ENCODE assay signal across 9 cellular contexts in genomic region chr2:9205481-9205880, GRCh38. TPM values are rescaled to one million over a fixed set of nuclear protein-coding genes. Genes with fewer than 3 reads are reported as not detected.
DNase-seq lines count a peak whose midpoint lies in the region; TF ChIP-seq lines count a peak whose summit lies in the region.
"Had no signal": no experiment of that assay in that cellular context is flagged by ENCODE, and none has a peak within 500 bp of the region (broad histone marks: within the 10 kb centered on the region; RNA-seq: fewer than 3 reads in every experiment).

No MANE protein-coding gene starts in this region.

- H3K27me3 ChIP-seq in BLaER1 treated with 17β-estradiol and CSF1 and Interleukin-3, amounts not matched to agents 10 nM and 100 nM = no peaks in the 10 kb centered on the region
- no peaks in the 10 kb centered on the region for H3K27me3 ChIP-seq in MG63
- no peaks in the 10 kb centered on the region for H3K27me3 ChIP-seq in neural cell (ENCODE audit: insufficient read depth, low read depth, low read length)

- no peaks in the 10 kb centered on the region for H3F3A ChIP-seq in neural cell (ENCODE audit: insufficient read depth, low read length, poor library complexity, severe bottlenecking)

- H4K20me1 ChIP-seq in BLaER1 treated with 17β-estradiol and CSF1 and Interleukin-3, amounts not matched to agents 10 nM and 100 nM = peaks cover 0 to 31% (median 20%) of the 10 kb centered on the region in 11 experiments; a peak in 17 of 22 replicates
- no peaks in the 10 kb centered on the region for H4K20me1 ChIP-seq in neural cell (ENCODE audit: insufficient read depth)

- H3K4me3 Mint-ChIP-seq in chondrocyte (ENCODE audit: unreplicated experiment) = peak overlapping the region; percentile 69

- peaks cover 29% of the 10 kb centered on the region for H3K79me2 ChIP-seq in neural cell (replicated peaks; ENCODE audit: insufficient read depth, low read length)

- H3K27ac ChIP-seq in BLaER1 treated with 17β-estradiol and CSF1 and Interleukin-3, amounts not matched to agents 10 nM and 100 nM = peak overlapping the region in 10 of 11 experiments; percentile 75 to 91 (median 89); a peak in 20 of 22 replicates
- peak overlapping the region; percentile 69 for H3K27ac ChIP-seq in neural cell (ENCODE audit: low read length)
- H3K27ac ChIP-seq: cardiac muscle cell had no signal

- H3K9me3 ChIP-seq in BLaER1 treated with 17β-estradiol and CSF1 and Interleukin-3, amounts not matched to agents 10 nM and 100 nM (replicated peaks in 1 of 11) = no peaks in the 10 kb centered on the region
- H3K9me3 ChIP-seq in MG63 = no peaks in the 10 kb centered on the region
- H3K9me3 ChIP-seq in neural cell (ENCODE audit: low read length) = no peaks in the 10 kb centered on the region

- H3K9me2 ChIP-seq in neural cell (ENCODE audit: insufficient read depth, low read length) = no peaks in the 10 kb centered on the region

- no peaks in the 10 kb centered on the region for H3K9me3 Mint-ChIP-seq in chondrocyte (ENCODE audit: low read depth)

- peak overlapping the region; percentile 93 for H3K27ac Mint-ChIP-seq in chondrocyte (ENCODE audit: unreplicated experiment)

- no peak for TF ChIP-seq RAD21 in neural cell (conservative IDR thresholded peaks at IDR 0.05)

- H3K4me3 ChIP-seq in BLaER1 treated with 17β-estradiol and CSF1 and Interleukin-3, amounts not matched to agents 10 nM and 100 nM = peak overlapping the region; percentile 85 to 99 (median 94)
- H3K4me3 ChIP-seq in MG63 (peak overlapping the region; percentile 52), neural cell (ENCODE audit: low read length) (peak overlapping the region; percentile 83)

- peak overlapping the region; percentile 80 to 96 (median 92) for H3K9ac ChIP-seq in BLaER1 treated with 17β-estradiol and CSF1 and Interleukin-3, amounts not matched to agents 10 nM and 100 nM
- H3K9ac ChIP-seq in neural cell (ENCODE audit: low read length) = peak overlapping the region; percentile 75

- H3K36me3 Mint-ChIP-seq in chondrocyte (ENCODE audit: low read depth) = peaks cover 2% of the 10 kb centered on the region

- no peak for TF ChIP-seq EP300 in neural cell (conservative IDR thresholded peaks at IDR 0.05; ENCODE audit: poor library complexity, severe bottlenecking)

- peaks cover 36 to 44% (median 42%) of the 10 kb centered on the region in 10 experiments for H3K4me1 ChIP-seq in BLaER1 treated with 17β-estradiol and CSF1 and Interleukin-3, amounts not matched to agents 10 nM and 100 nM

- H3K4me2 ChIP-seq in BLaER1 treated with 17β-estradiol and CSF1 and Interleukin-3, amounts not matched to agents 10 nM and 100 nM = peak overlapping the region; percentile 79 to 97 (median 90)
- peak overlapping the region; percentile 54 for H3K4me2 ChIP-seq in neural cell (ENCODE audit: low read length)

- DNase-seq in MG63 (no peak), chondrocyte (ENCODE audit: low spot score) (no peak), NCI-H1105 treated with DMSO at 0.1 percent for 48 hours (lab: John Stamatoyannopoulos, UW) (no peak), NCI-H82 treated with DMSO at 0.1 percent for 48 hours (lab: John Stamatoyannopoulos, UW; ENCODE audit: unreplicated experiment) (no peak), NCI-H1436 treated with DMSO at 0.1 percent for 48 hours (lab: John Stamatoyannopoulos, UW) (no peak)
- no peak for DNase-seq in stimulated activated CD4-positive, alpha-beta T cell treated with anti-CD3 and anti-CD28 coated beads, Interleukin-2, amount 100 ng/mL, for 24 hours

- TF ChIP-seq CTCF in chondrocyte (IDR thresholded peaks at IDR 0.05) (no peak), neural cell (IDR thresholded peaks at IDR 0.05; ENCODE audit: poor library complexity, severe bottlenecking) (no peak)

- peaks cover 55% of the 10 kb centered on the region for H3K4me1 Mint-ChIP-seq in chondrocyte (ENCODE audit: low read depth)

- no peaks in the 10 kb centered on the region for H3K36me3 ChIP-seq in BLaER1 treated with 17β-estradiol and CSF1 and Interleukin-3, amounts not matched to agents 10 nM and 100 nM
- H3K36me3 ChIP-seq in MG63 = peaks cover 11% of the 10 kb centered on the region
- H3K36me3 ChIP-seq in neural cell (ENCODE audit: insufficient read depth, low read length) = no peaks in the 10 kb centered on the region
- H3K36me3 ChIP-seq: cardiac muscle cell had no signal

- H2AFZ ChIP-seq in neural cell (ENCODE audit: low read depth, low read length) = peak overlapping the region; percentile 19

- no peaks in the 10 kb centered on the region for H3K27me3 Mint-ChIP-seq in chondrocyte (ENCODE audit: low read depth)

TF ChIP-seq in neural cell, 6 proteins besides CTCF, POLR2A, EP300 and RAD21:
- TF ChIP-seq MXI1 (conservative IDR thresholded peaks at IDR 0.05; ENCODE audit: poor library complexity, severe bottlenecking) = no peak
- TF ChIP-seq EZH2 (IDR thresholded peaks at IDR 0.05; ENCODE audit: borderline replicate concordance, insufficient read depth, low read length, poor library complexity, severe bottlenecking) = no peak
- TF ChIP-seq REST (IDR thresholded peaks at IDR 0.05; ENCODE audit: borderline replicate concordance) = no peak
- no peak for TF ChIP-seq SMC3 (conservative IDR thresholded peaks at IDR 0.05; ENCODE audit: poor library complexity)
- no peak for TF ChIP-seq TAF1 (IDR thresholded peaks at IDR 0.05; ENCODE audit: low read depth)
- TF ChIP-seq POLR2AphosphoS5 (IDR thresholded peaks at IDR 0.05) = no peak

RNA-seq across cellular contexts. Expression of gene ASAP2, which starts 1.1 kb away (rescaled TPM):
- total RNA-seq in MG63 (2014; rRNA removed; shearing (Covaris generic); ENCODE audit: low replicate concordance) = 18.4 and 30.6 TPM in 2 replicates
- 60.7 to 73.2 TPM (median 61.5 TPM) in 3 replicates for total RNA-seq in chondrocyte
- polyA plus RNA-seq in neural cell = 41.0 and 54.6 TPM in 2 replicates
- 74.3 and 91.7 TPM in 2 replicates for polyA minus RNA-seq in neural cell
